8 cellular contexts compared by ENCODE assay signal in genomic region chr7:5218564-5219360, GRCh38. TPM values are rescaled to one million over a fixed set of nuclear protein-coding genes. Genes with fewer than 3 reads are reported as not detected.
DNase-seq lines count a peak whose midpoint lies in the region; ATAC-seq and TF ChIP-seq lines count a peak whose summit lies in the region.

No MANE protein-coding gene starts in this region.

- intact Hi-C loops in activated CD4-positive, alpha-beta T cell treated with anti-CD3 and anti-CD28 coated beads, Interleukin-2, amount 10 ng/mL, durations not matched to agents 24 days and 14 days (cut with micrococcal nuclease) = no loop called here
- intact Hi-C loops in PC-3 (cut with micrococcal nuclease) (no loop called here), lower leg skin (cut with DNase I; ENCODE audit: low total_unique reads) (no loop called here)

- H4K20me1 ChIP-seq in PC-3 (ENCODE audit: low read length) = no peaks in the 10 kb centered on the region

- H2AFZ ChIP-seq in PC-3 (ENCODE audit: low read length) = no peak overlapping the region

- no peaks in the 10 kb centered on the region for H3K9me2 ChIP-seq in PC-3 (replicated peaks; ENCODE audit: low read length)

- H3K27ac Mint-ChIP-seq in activated CD4-positive, alpha-beta T cell treated with anti-CD3 and anti-CD28 coated beads, Interleukin-2, amount 10 ng/mL, durations not matched to agents 24 days and 14 days = peak overlapping the region; percentile 66
- no peak overlapping the region for H3K27ac Mint-ChIP-seq in activated CD4-positive, alpha-beta T cell treated with anti-CD3 and anti-CD28 coated beads, Interleukin-2, amount 10 ng/mL, durations not matched to agents 7 days and 5 days
- no peak overlapping the region for H3K27ac Mint-ChIP-seq in T-helper 17 cell
- peak overlapping the region; percentile 18 for H3K27ac Mint-ChIP-seq in stimulated activated naive CD8-positive, alpha-beta T cell treated with anti-CD3 and anti-CD28 coated beads, Interleukin-15, Interleukin-2, amounts not matched to agents 100 ng/mL and 50 ng/mL, for 24 hours

- no peak overlapping the region for H3K9ac ChIP-seq in PC-3 (ENCODE audit: low read length)

- no peaks in the 10 kb centered on the region for H3K27me3 ChIP-seq in PC-3 (ENCODE audit: low read length)

- H3K4me3 Mint-ChIP-seq in activated CD4-positive, alpha-beta T cell treated with anti-CD3 and anti-CD28 coated beads, Interleukin-2, amount 10 ng/mL, durations not matched to agents 24 days and 14 days = peak overlapping the region; percentile 17
- no peak overlapping the region for H3K4me3 Mint-ChIP-seq in activated CD4-positive, alpha-beta T cell treated with anti-CD3 and anti-CD28 coated beads, Interleukin-2, amount 10 ng/mL, durations not matched to agents 7 days and 5 days
- H3K4me3 Mint-ChIP-seq in T-helper 17 cell = peak overlapping the region; percentile 12
- peak overlapping the region; percentile 16 for H3K4me3 Mint-ChIP-seq in stimulated activated naive CD8-positive, alpha-beta T cell treated with anti-CD3 and anti-CD28 coated beads, Interleukin-15, Interleukin-2, amounts not matched to agents 100 ng/mL and 50 ng/mL, for 24 hours

- no peak for TF ChIP-seq POLR2A in lower leg skin (IDR thresholded peaks at IDR 0.05)

- peaks cover 4% of the 10 kb centered on the region for H3K4me1 Mint-ChIP-seq in activated CD4-positive, alpha-beta T cell treated with anti-CD3 and anti-CD28 coated beads, Interleukin-2, amount 10 ng/mL, durations not matched to agents 24 days and 14 days
- H3K4me1 Mint-ChIP-seq in activated CD4-positive, alpha-beta T cell treated with anti-CD3 and anti-CD28 coated beads, Interleukin-2, amount 10 ng/mL, durations not matched to agents 7 days and 5 days = no peaks in the 10 kb centered on the region
- peaks cover 3% of the 10 kb centered on the region for H3K4me1 Mint-ChIP-seq in T-helper 17 cell
- peaks cover 16% of the 10 kb centered on the region for H3K4me1 Mint-ChIP-seq in stimulated activated naive CD8-positive, alpha-beta T cell treated with anti-CD3 and anti-CD28 coated beads, Interleukin-15, Interleukin-2, amounts not matched to agents 100 ng/mL and 50 ng/mL, for 24 hours (ENCODE audit: low read depth)

- CTCF ChIA-PET in activated CD4-positive, alpha-beta T cell treated with anti-CD3 and anti-CD28 coated beads, Interleukin-2, amount 10 ng/mL, durations not matched to agents 7 days and 5 days (lab: Charles Lee) = no interaction called here
- CTCF ChIA-PET in PC-3 (lab: Charles Lee) = no interaction called here

- H3K27ac ChIP-seq in PC-3 (ENCODE audit: low read length) = no peak overlapping the region

- H3K9me3 ChIP-seq in T-helper 17 cell (ENCODE audit: control insufficient read depth, low read length, poor library complexity, severe bottlenecking) = no peaks in the 10 kb centered on the region
- H3K9me3 ChIP-seq in PC-3 (ENCODE audit: low read length) = no peaks in the 10 kb centered on the region

- peak; percentile 88 for ATAC-seq in HG03045 (IDR thresholded peaks at IDR 0.05; ENCODE audit: unreplicated experiment)
- ATAC-seq in T-helper 17 cell = peak; percentile 69
- no peak for ATAC-seq in PC-3

- no peaks in the 10 kb centered on the region for H3K9me3 Mint-ChIP-seq in activated CD4-positive, alpha-beta T cell treated with anti-CD3 and anti-CD28 coated beads, Interleukin-2, amount 10 ng/mL, durations not matched to agents 24 days and 14 days
- no peaks in the 10 kb centered on the region for H3K9me3 Mint-ChIP-seq in activated CD4-positive, alpha-beta T cell treated with anti-CD3 and anti-CD28 coated beads, Interleukin-2, amount 10 ng/mL, durations not matched to agents 7 days and 5 days
- H3K9me3 Mint-ChIP-seq in stimulated activated naive CD8-positive, alpha-beta T cell treated with anti-CD3 and anti-CD28 coated beads, Interleukin-15, Interleukin-2, amounts not matched to agents 100 ng/mL and 50 ng/mL, for 24 hours = no peaks in the 10 kb centered on the region

- TF ChIP-seq CTCF in PC-3 (conservative IDR thresholded peaks at IDR 0.05; ENCODE audit: low read depth, low read length) (no peak), lower leg skin (IDR thresholded peaks at IDR 0.05) (no peak)

- H3F3A ChIP-seq in PC-3 (ENCODE audit: low read length, unreplicated experiment) = no peaks in the 10 kb centered on the region

- H3K36me3 Mint-ChIP-seq in activated CD4-positive, alpha-beta T cell treated with anti-CD3 and anti-CD28 coated beads, Interleukin-2, amount 10 ng/mL, durations not matched to agents 24 days and 14 days (ENCODE audit: low read depth) = peaks cover 53% of the 10 kb centered on the region
- peaks cover 58% of the 10 kb centered on the region for H3K36me3 Mint-ChIP-seq in activated CD4-positive, alpha-beta T cell treated with anti-CD3 and anti-CD28 coated beads, Interleukin-2, amount 10 ng/mL, durations not matched to agents 7 days and 5 days (ENCODE audit: low read depth)
- peaks cover 12% of the 10 kb centered on the region for H3K36me3 Mint-ChIP-seq in T-helper 17 cell (ENCODE audit: low read depth)
- H3K36me3 Mint-ChIP-seq in stimulated activated naive CD8-positive, alpha-beta T cell treated with anti-CD3 and anti-CD28 coated beads, Interleukin-15, Interleukin-2, amounts not matched to agents 100 ng/mL and 50 ng/mL, for 24 hours (ENCODE audit: low read depth) = peaks cover 80% of the 10 kb centered on the region

- peaks cover 34% of the 10 kb centered on the region for H3K36me3 ChIP-seq in PC-3 (ENCODE audit: low read depth, low read length)

- no peak for DNase-seq in activated CD4-positive, alpha-beta T cell treated with anti-CD3 and anti-CD28 coated beads, Interleukin-2, amount 10 ng/mL, durations not matched to agents 24 days and 14 days
- no peak for DNase-seq in activated CD4-positive, alpha-beta T cell treated with anti-CD3 and anti-CD28 coated beads, Interleukin-2, amount 10 ng/mL, durations not matched to agents 7 days and 5 days
- no peak for DNase-seq in T-helper 17 cell
- DNase-seq in PC-3 = no peak
- DNase-seq in cerebellar nuclear complex (lab: John Stamatoyannopoulos, UW) = no peak
- DNase-seq in lower leg skin (ENCODE audit: low spot score in 2 of 2) = no peak

- POLR2A ChIA-PET in activated CD4-positive, alpha-beta T cell treated with anti-CD3 and anti-CD28 coated beads, Interleukin-2, amount 10 ng/mL, durations not matched to agents 7 days and 5 days (lab: Charles Lee) = interaction anchor here (0.6 kb wide), 1 partner anchor 118 kb away, joined by 5 read pairs; no protein-coding TSS in a partner anchor
- POLR2A ChIA-PET in PC-3 (lab: Charles Lee; ENCODE audit: unreplicated experiment) = no interaction called here

- no peak overlapping the region for H3K4me2 ChIP-seq in PC-3 (ENCODE audit: low read length)

- no peaks in the 10 kb centered on the region for H3K27me3 Mint-ChIP-seq in activated CD4-positive, alpha-beta T cell treated with anti-CD3 and anti-CD28 coated beads, Interleukin-2, amount 10 ng/mL, durations not matched to agents 24 days and 14 days
- H3K27me3 Mint-ChIP-seq in activated CD4-positive, alpha-beta T cell treated with anti-CD3 and anti-CD28 coated beads, Interleukin-2, amount 10 ng/mL, durations not matched to agents 7 days and 5 days = no peaks in the 10 kb centered on the region
- H3K27me3 Mint-ChIP-seq in T-helper 17 cell = no peaks in the 10 kb centered on the region
- H3K27me3 Mint-ChIP-seq in stimulated activated naive CD8-positive, alpha-beta T cell treated with anti-CD3 and anti-CD28 coated beads, Interleukin-15, Interleukin-2, amounts not matched to agents 100 ng/mL and 50 ng/mL, for 24 hours = no peaks in the 10 kb centered on the region

- no TSS peak for BruUV-seq in PC-3 (replicated peaks; lab: Mats Ljungman, UMichigan)

- WGBS in lower leg skin, 2 donors = 78 to 79% methylated on average over 21 of the region's 21 CpGs

- H3K79me2 ChIP-seq in PC-3 (ENCODE audit: low read length) = no peaks in the 10 kb centered on the region

- H3K4me3 ChIP-seq in PC-3 (ENCODE audit: low read length) = no peak overlapping the region
- H3K4me3 ChIP-seq in lower leg skin (ENCODE audit: low read depth, poor library complexity, severe bottlenecking) = no peak overlapping the region

- H3K4me1 ChIP-seq in PC-3 (ENCODE audit: insufficient read depth, low read length) = peaks cover 6% of the 10 kb centered on the region

RNA-seq across cellular contexts. Expression of gene WIPI2, which starts 28.7 kb away (rescaled TPM):
- 49.1 and 51.4 TPM in 2 replicates for total RNA-seq in activated CD4-positive, alpha-beta T cell treated with anti-CD3 and anti-CD28 coated beads, Interleukin-2, amount 10 ng/mL, durations not matched to agents 24 days and 14 days
- total RNA-seq in activated CD4-positive, alpha-beta T cell treated with anti-CD3 and anti-CD28 coated beads, Interleukin-2, amount 10 ng/mL, durations not matched to agents 7 days and 5 days = 10 to 100 TPM; 62.2 to 62.7 TPM
- 100 to 1,000 TPM in 1 of 2 donors, 10 to 100 TPM in 1; 89.2 to 116 TPM for total RNA-seq in T-helper 17 cell
- 51.5 and 59.3 TPM in 2 replicates for total RNA-seq in PC-3 (2014; rRNA removed)
- 100 to 1,000 TPM in 3 of 4 donors, 10 to 100 TPM in 1; 94.1 to 120 (median 108) TPM for total RNA-seq in lower leg skin

Comparison
In these comparisons a context has a peak if more than half of its experiments do, and no peak if none do; other contexts are left out.
1. H3K27ac Mint-ChIP-seq: peak in activated CD4-positive, alpha-beta T cell treated with anti-CD3 and anti-CD28 coated beads, Interleukin-2, amount 10 ng/mL, durations not matched to agents 24 days and 14 days (single experiment) and stimulated activated naive CD8-positive, alpha-beta T cell treated with anti-CD3 and anti-CD28 coated beads, Interleukin-15, Interleukin-2, amounts not matched to agents 100 ng/mL and 50 ng/mL, for 24 hours (single experiment); none in activated CD4-positive, alpha-beta T cell treated with anti-CD3 and anti-CD28 coated beads, Interleukin-2, amount 10 ng/mL, durations not matched to agents 7 days and 5 days (single experiment) and T-helper 17 cell (single experiment).